In genomic region chr4:1217366-1217765, GRCh38 we compare ENCODE assay signal across 12 cellular contexts. TPM values are rescaled to one million over a fixed set of nuclear protein-coding genes. Genes with fewer than 3 reads are reported as not detected.
DNase-seq lines count a peak whose midpoint lies in the region; ATAC-seq and TF ChIP-seq lines count a peak whose summit lies in the region.
"Had no signal": no experiment of that assay in that cellular context is flagged by ENCODE, and none has a peak within 500 bp of the region (broad histone marks: within the 10 kb centered on the region; RNA-seq: fewer than 3 reads in every experiment).

No MANE protein-coding gene starts in this region.

- TF ChIP-seq CTCF in CD14-positive monocyte (IDR thresholded peaks at IDR 0.05), result no peak
- no peak for TF ChIP-seq CTCF in GM12865 (IDR thresholded peaks at IDR 0.05; ENCODE audit: insufficient read depth, low read depth, low read length, missing control alignments)
- TF ChIP-seq CTCF in GM10266 (IDR thresholded peaks at IDR 0.05; ENCODE audit: control insufficient read depth, insufficient read depth, low read depth, missing control alignments), result no peak

- H3K9me3 Mint-ChIP-seq in CD14-positive monocyte (no peaks in the 10 kb centered on the region), naive B cell (no peaks in the 10 kb centered on the region)
- H3K9me3 Mint-ChIP-seq in activated CD8-positive, alpha-beta T cell treated with anti-CD3 and anti-CD28 coated beads, Interleukin-2, amount 10 ng/mL, durations not matched to agents 7 days and 5 days (ENCODE audit: insufficient read depth), result no peaks in the 10 kb centered on the region

- H3K4me3 ChIP-seq in GM12865 (ENCODE audit: low read depth, low read length), result peak overlapping the region; percentile 28
- H3K4me3 ChIP-seq: body of pancreas had no signal

- DNase-seq in CD14-positive monocyte (ENCODE audit: low spot score) (no peak), GM12865 (ENCODE audit: low read depth) (no peak), naive B cell (no peak), ecto neural progenitor cell (ENCODE audit: low spot score) (no peak), sciatic nerve (ENCODE audit: low spot score) (no peak), GM10266 (ENCODE audit: extremely low spot score) (no peak), cardiac septum (ENCODE audit: low spot score) (no peak)
- no peak for DNase-seq in activated CD8-positive, alpha-beta T cell treated with anti-CD3 and anti-CD28 coated beads, Interleukin-2, amount 10 ng/mL, durations not matched to agents 7 days and 5 days
- DNase-seq: islet precursor cell, NCI-H1417, retina had no signal

- peaks cover 48 to 69% of the 10 kb centered on the region in 2 donors for H3K36me3 Mint-ChIP-seq in CD14-positive monocyte
- H3K36me3 Mint-ChIP-seq in activated CD8-positive, alpha-beta T cell treated with anti-CD3 and anti-CD28 coated beads, Interleukin-2, amount 10 ng/mL, durations not matched to agents 7 days and 5 days (ENCODE audit: low read depth), result peaks cover 64% of the 10 kb centered on the region
- H3K36me3 Mint-ChIP-seq in naive B cell, result peaks cover 0 to 8% of the 10 kb centered on the region in 2 donors

- CTCF ChIA-PET in activated CD8-positive, alpha-beta T cell treated with anti-CD3 and anti-CD28 coated beads, Interleukin-2, amount 10 ng/mL, durations not matched to agents 7 days and 5 days (lab: Charles Lee), result interaction anchor here (0.8 to 3.7 kb wide), 11 partner anchors 9 to 129 kb away, joined by 3 to 25 read pairs (median 4); partner anchors contain the start of genes SPON2 and UVSSA

- H3K27me3 Mint-ChIP-seq in CD14-positive monocyte (ENCODE audit: low read depth in 3 of 3), result no peaks in the 10 kb centered on the region
- no peaks in the 10 kb centered on the region for H3K27me3 Mint-ChIP-seq in activated CD8-positive, alpha-beta T cell treated with anti-CD3 and anti-CD28 coated beads, Interleukin-2, amount 10 ng/mL, durations not matched to agents 7 days and 5 days (ENCODE audit: low read depth)
- no peaks in the 10 kb centered on the region for H3K27me3 Mint-ChIP-seq in naive B cell

- POLR2A ChIA-PET in activated CD8-positive, alpha-beta T cell treated with anti-CD3 and anti-CD28 coated beads, Interleukin-2, amount 10 ng/mL, durations not matched to agents 7 days and 5 days (lab: Charles Lee), result interaction anchor here (0.8 to 1.6 kb wide), 3 partner anchors 15 to 50 kb away, joined by 3 to 13 read pairs (median 5); no protein-coding TSS in a partner anchor

- H3K4me1 Mint-ChIP-seq in CD14-positive monocyte (peaks cover 45% of the 10 kb centered on the region), naive B cell (peaks cover 40 to 58% (median 48%) of the 10 kb centered on the region in 3 donors)
- H3K4me1 Mint-ChIP-seq in activated CD8-positive, alpha-beta T cell treated with anti-CD3 and anti-CD28 coated beads, Interleukin-2, amount 10 ng/mL, durations not matched to agents 7 days and 5 days (ENCODE audit: low read depth), result peaks cover 41% of the 10 kb centered on the region

- H3K27ac Mint-ChIP-seq in CD14-positive monocyte, result peak overlapping the region in 4 of 7 donors; percentile 33 to 43 (median 36)
- H3K27ac Mint-ChIP-seq in activated CD8-positive, alpha-beta T cell treated with anti-CD3 and anti-CD28 coated beads, Interleukin-2, amount 10 ng/mL, durations not matched to agents 7 days and 5 days, result peak overlapping the region; percentile 89
- H3K27ac Mint-ChIP-seq in naive B cell, result peak overlapping the region in 5 of 6 donors; percentile 3 to 95 (median 81)

- intact Hi-C loops in CD14-positive monocyte (cut with micrococcal nuclease) (loop anchor here in 1 of 2 donors (10.0 kb wide), 1 partner anchor 53 kb away; no protein-coding TSS in a partner anchor), sciatic nerve (cut with DNase I) (no loop called here), cardiac septum (cut with DNase I) (no loop called here)

- H3K4me3 Mint-ChIP-seq in CD14-positive monocyte (no peak overlapping the region), naive B cell (peak overlapping the region; percentile 61 to 98 (median 86))
- peak overlapping the region; percentile 65 for H3K4me3 Mint-ChIP-seq in activated CD8-positive, alpha-beta T cell treated with anti-CD3 and anti-CD28 coated beads, Interleukin-2, amount 10 ng/mL, durations not matched to agents 7 days and 5 days

- no peak for ATAC-seq in activated CD8-positive, alpha-beta T cell treated with anti-CD3 and anti-CD28 coated beads, Interleukin-2, amount 10 ng/mL, durations not matched to agents 7 days and 5 days
- ATAC-seq in naive B cell (ENCODE audit: low read depth in 2 of 2) (no peak), sciatic nerve (no peak)
- ATAC-seq: body of pancreas had no signal

RNA-seq across cellular contexts. Expression of gene CTBP1, which starts 31.6 kb away (rescaled TPM):
- polyA plus RNA-seq in CD14-positive monocyte, result 10 to 100 TPM; 21.3 to 42.1 TPM
- 100 to 1,000 TPM; 214 to 217 TPM for total RNA-seq in activated CD8-positive, alpha-beta T cell treated with anti-CD3 and anti-CD28 coated beads, Interleukin-2, amount 10 ng/mL, durations not matched to agents 7 days and 5 days
- polyA plus RNA-seq in naive B cell (ENCODE audit: low read depth in 6 of 6), result 10 to 100 TPM; 46.4 to 98.8 (median 79.8) TPM
- 143 TPM for total RNA-seq in sciatic nerve
- 129 TPM for total RNA-seq in cardiac septum

RNA-seq across cellular contexts. Expression of gene SPON2, which starts 45.0 kb away (rescaled TPM):
- polyA plus RNA-seq in CD14-positive monocyte, result under 1 TPM; 0.74 to 0.90 TPM
- total RNA-seq in activated CD8-positive, alpha-beta T cell treated with anti-CD3 and anti-CD28 coated beads, Interleukin-2, amount 10 ng/mL, durations not matched to agents 7 days and 5 days, result 10 to 100 TPM; 14.7 to 14.9 TPM
- 1 to 10 TPM in 5 of 6 donors, under 1 TPM in 1; 0.56 to 4.1 (median 1.5) TPM for polyA plus RNA-seq in naive B cell (ENCODE audit: low read depth in 6 of 6)
- total RNA-seq in sciatic nerve, result 35.6 TPM
- 19.8 TPM for total RNA-seq in cardiac septum

Comparison
In these comparisons a context has a peak if more than half of its experiments do, and no peak if none do; other contexts are left out.
1. H3K27ac Mint-ChIP-seq: peak in every context shown above with its lines; median percentile 89 in activated CD8-positive, alpha-beta T cell treated with anti-CD3 and anti-CD28 coated beads, Interleukin-2, amount 10 ng/mL, durations not matched to agents 7 days and 5 days; 81 in naive B cell; 36 in CD14-positive monocyte.
2. H3K4me3 Mint-ChIP-seq: peak in activated CD8-positive, alpha-beta T cell treated with anti-CD3 and anti-CD28 coated beads, Interleukin-2, amount 10 ng/mL, durations not matched to agents 7 days and 5 days (single experiment) and naive B cell (8 of 8); none in CD14-positive monocyte (0 of 2).